In genomic region chr14:57297852-57298251, GRCh38 we compare ENCODE assay signal across 23 cellular contexts. TPM values are rescaled to one million over a fixed set of nuclear protein-coding genes. Genes with fewer than 3 reads are reported as not detected.
DNase-seq lines count a peak whose midpoint lies in the region; ATAC-seq and TF ChIP-seq lines count a peak whose summit lies in the region.
"Had no signal": no experiment of that assay in that cellular context is flagged by ENCODE, and none has a peak within 500 bp of the region (broad histone marks: within the 10 kb centered on the region; RNA-seq: fewer than 3 reads in every experiment).

No MANE protein-coding gene starts in this region.

- no peak overlapping the region for H3K4me3 ChIP-seq in right atrium auricular region
- H3K4me3 ChIP-seq: GM12878, SJSA1 had no signal

- intact Hi-C loops in Right ventricle myocardium inferior (cut with DNase I): no loop called here
- intact Hi-C loops in left cardiac atrium (cut with DNase I): loop anchor here in 1 of 2 donors (10.0 kb wide), 1 partner anchor 87 kb away; no protein-coding TSS in a partner anchor

- no peak overlapping the region for H3K4me3 Mint-ChIP-seq in nephron
- H3K4me3 Mint-ChIP-seq: B cell; CD8-positive, alpha-beta T cell had no signal

- H3K4me1 ChIP-seq in right atrium auricular region: peaks cover 0 to 3% of the 10 kb centered on the region in 2 donors
- H3K4me1 ChIP-seq: SJSA1 had no signal

- ATAC-seq in Right ventricle myocardium inferior: peak; percentile 72
- ATAC-seq in left cardiac atrium: peak; percentile 66 to 84
- ATAC-seq in GM19397 (IDR thresholded peaks at IDR 0.05; ENCODE audit: unreplicated experiment): no peak
- ATAC-seq: CD8-positive, alpha-beta T cell; GM12878 had no signal

- peak overlapping the region in 1 of 2 donors; percentile 65 for H3K27ac ChIP-seq in right atrium auricular region
- H3K27ac ChIP-seq: 22Rv1, C4-2B, HL-60, SJSA1 had no signal

- H3K36me3 ChIP-seq in right atrium auricular region: no peaks in the 10 kb centered on the region
- H3K36me3 ChIP-seq: SJSA1 had no signal

- H3K36me3 Mint-ChIP-seq in nephron (ENCODE audit: low read depth): no peaks in the 10 kb centered on the region
- H3K36me3 Mint-ChIP-seq: CD8-positive, alpha-beta T cell had no signal

- H3K27me3 ChIP-seq in right atrium auricular region: no peaks in the 10 kb centered on the region

- DNase-seq in Right ventricle myocardium inferior (ENCODE audit: missing footprints): no peak
- no peak for DNase-seq in right atrium auricular region (ENCODE audit: low spot score)
- no peak for DNase-seq in left cardiac atrium
- no peak for DNase-seq in GM13977 (ENCODE audit: low spot score)
- DNase-seq in cortex of kidney (lab: John Stamatoyannopoulos, UW): no peak
- no peak for DNase-seq in activated CD4-positive, alpha-beta T cell treated with anti-CD3 and anti-CD28 coated beads for 48 hours
- DNase-seq: Caco-2; CD8-positive, alpha-beta T cell; NCI-H1092 treated with DMSO at 0.1 percent for 48 hours; NCI-H1436; NCI-H187; NCI-H2081 treated with DMSO at 0.1 percent for 48 hours; NCI-H2171 treated with DMSO at 0.1 percent for 48 hours; NCI-H524; NCI-H774 had no signal

- no peak for TF ChIP-seq CTCF in right atrium auricular region (IDR thresholded peaks at IDR 0.05)
- no peak for TF ChIP-seq CTCF in nephron (IDR thresholded peaks at IDR 0.05; ENCODE audit: unreplicated experiment in 3 of 3)
- no peak for TF ChIP-seq CTCF in GM13977 (IDR thresholded peaks at IDR 0.05; ENCODE audit: extremely low read depth, insufficient read depth, missing control alignments)

- H3K4me1 Mint-ChIP-seq in nephron: peaks cover 31% of the 10 kb centered on the region
- H3K4me1 Mint-ChIP-seq: B cell had no signal

- H3K9me3 Mint-ChIP-seq in nephron: no peaks in the 10 kb centered on the region
- H3K9me3 Mint-ChIP-seq: CD8-positive, alpha-beta T cell had no signal

- H3K27ac Mint-ChIP-seq in nephron: peak overlapping the region in 2 of 3 experiments; percentile 44 to 56
- H3K27ac Mint-ChIP-seq: B cell; CD8-positive, alpha-beta T cell had no signal

- H3K9me3 ChIP-seq in right atrium auricular region: no peaks in the 10 kb centered on the region
- H3K9me3 ChIP-seq: Caco-2, SJSA1 had no signal

- in situ Hi-C loops in GM13977 (cut with MboI; ENCODE audit: low pct_unique_long_range_greater_than_20kb, low sequenced_read_pairs, unreplicated experiment): no loop called here

- H3K27me3 Mint-ChIP-seq in nephron (ENCODE audit: low read depth): no peaks in the 10 kb centered on the region
- H3K27me3 Mint-ChIP-seq: B cell had no signal

RNA-seq across cellular contexts. Expression of gene AP5M1, which starts 29.1 kb away (rescaled TPM):
- total RNA-seq in Right ventricle myocardium inferior (42.9 TPM), right atrium auricular region (10 to 100 TPM; 23.3 to 28.6 TPM), left cardiac atrium (10 to 100 TPM; 38.3 to 51.2 TPM)

RNA-seq across cellular contexts. Expression of gene EXOC5, which starts 29.1 kb away (rescaled TPM):
- total RNA-seq in Right ventricle myocardium inferior (63.3 TPM), right atrium auricular region (10 to 100 TPM; 26.8 to 37.8 TPM), left cardiac atrium (10 to 100 TPM; 56.0 to 56.5 TPM)
